ENCODE assay signal across 12 cellular contexts in genomic region chr5:98880151-98880550, GRCh38. TPM values are rescaled to one million over a fixed set of nuclear protein-coding genes. Genes with fewer than 3 reads are reported as not detected.
DNase-seq lines count a peak whose midpoint lies in the region; ATAC-seq and TF ChIP-seq lines count a peak whose summit lies in the region.
"Had no signal": no experiment of that assay in that cellular context is flagged by ENCODE, and none has a peak within 500 bp of the region (broad histone marks: within the 10 kb centered on the region; RNA-seq: fewer than 3 reads in every experiment).

No MANE protein-coding gene starts in this region.

- H3K27ac ChIP-seq in PC-3 (ENCODE audit: low read length): peak overlapping the region; percentile 68
- peak overlapping the region; percentile 22 for H3K27ac ChIP-seq in neutrophil
- H3K27ac ChIP-seq: BLaER1 treated with 17β-estradiol and CSF1 and Interleukin-3, amounts not matched to agents 10 nM and 100 nM; heart right ventricle had no signal

- no peaks in the 10 kb centered on the region for H3K9me3 ChIP-seq in PC-3 (ENCODE audit: low read length)
- H3K9me3 ChIP-seq in neutrophil: no peaks in the 10 kb centered on the region
- H3K9me3 ChIP-seq: BLaER1 treated with 17β-estradiol and CSF1 and Interleukin-3, amounts not matched to agents 10 nM and 100 nM; heart right ventricle had no signal

- BruUV-seq in PC-3 (replicated peaks; lab: Mats Ljungman, UMichigan): no TSS peak

- peak; percentile 73 for ATAC-seq in PC-3
- ATAC-seq: heart right ventricle, left colon had no signal

- H3K4me3 ChIP-seq in PC-3 (ENCODE audit: low read length): no peak overlapping the region
- no peak overlapping the region for H3K4me3 ChIP-seq in neutrophil (ENCODE audit: low read depth in 1 of 2, low read length in 1 of 2)
- H3K4me3 ChIP-seq: BLaER1 treated with 17β-estradiol and CSF1 and Interleukin-3, amounts not matched to agents 10 nM and 100 nM; heart right ventricle had no signal

- H4K20me1 ChIP-seq in PC-3 (ENCODE audit: low read length): 0 out of 2 replicates have a peak, but pooled peaks cover 9% of the 10 kb centered on the region

- no peaks in the 10 kb centered on the region for H3K9me2 ChIP-seq in PC-3 (replicated peaks; ENCODE audit: low read length)

- TF ChIP-seq CTCF in PC-3 (conservative IDR thresholded peaks at IDR 0.05; ENCODE audit: low read depth, low read length): no peak
- no peak for TF ChIP-seq CTCF in neutrophil (IDR thresholded peaks at IDR 0.05)

- DNase-seq in HT-29 (ENCODE audit: low spot score) (peak; percentile 4), PC-3 (peak; percentile 76), astrocyte of the hippocampus (ENCODE audit: low read depth, low spot score) (peak; percentile 39), hepatic stellate cell (ENCODE audit: low spot score) (no peak), NCI-H146 (lab: John Stamatoyannopoulos, UW) (no peak), DMS 273 treated with DMSO at 0.1 percent for 48 hours (lab: John Stamatoyannopoulos, UW) (no peak)
- no peak for DNase-seq in stimulated activated naive CD4-positive, alpha-beta T cell (lab: John Stamatoyannopoulos, UW)
- DNase-seq: heart right ventricle, left colon, NCI-H446 had no signal

- H3K79me2 ChIP-seq in PC-3 (ENCODE audit: low read length): no peaks in the 10 kb centered on the region; the same call in 1 of the 2 replicates

- H3K36me3 ChIP-seq in PC-3 (ENCODE audit: low read depth, low read length) (peaks cover 53% of the 10 kb centered on the region; the same call in 1 of the 2 replicates), neutrophil (peaks cover 92% of the 10 kb centered on the region)

- peaks cover 12% of the 10 kb centered on the region for H3F3A ChIP-seq in PC-3 (ENCODE audit: low read length, unreplicated experiment)

- H2AFZ ChIP-seq in PC-3 (ENCODE audit: low read length): no peak overlapping the region

- CTCF ChIA-PET in PC-3 (lab: Charles Lee): no interaction called here

- POLR2A ChIA-PET in PC-3 (lab: Charles Lee; ENCODE audit: unreplicated experiment): no interaction called here

- H3K4me1 ChIP-seq in PC-3 (ENCODE audit: insufficient read depth, low read length) (peaks cover 26% of the 10 kb centered on the region), neutrophil (ENCODE audit: control insufficient read depth in 1 of 2, insufficient read depth in 1 of 2, low read depth in 1 of 2, low read length in 1 of 2) (no peaks in the 10 kb centered on the region)
- H3K4me1 ChIP-seq: BLaER1 treated with 17β-estradiol and CSF1 and Interleukin-3, amounts not matched to agents 10 nM and 100 nM; heart right ventricle had no signal

- H3K9ac ChIP-seq in PC-3 (ENCODE audit: low read length): 0 out of 2 replicates have a peak overlapping the region, but pooled peaks have one; percentile 0
- H3K9ac ChIP-seq: BLaER1 treated with 17β-estradiol and CSF1 and Interleukin-3, amounts not matched to agents 10 nM and 100 nM had no signal

- intact Hi-C loops in PC-3 (cut with micrococcal nuclease): loop anchor here (10.0 kb wide), 1 partner anchor 605 kb away; no protein-coding TSS in a partner anchor

- H3K27me3 ChIP-seq in PC-3 (ENCODE audit: low read length) (no peaks in the 10 kb centered on the region), neutrophil (no peaks in the 10 kb centered on the region)
- H3K27me3 ChIP-seq: BLaER1 treated with 17β-estradiol and CSF1 and Interleukin-3, amounts not matched to agents 10 nM and 100 nM; heart right ventricle had no signal

- peak overlapping the region; percentile 38 for H3K4me2 ChIP-seq in PC-3 (ENCODE audit: low read length)
- H3K4me2 ChIP-seq: BLaER1 treated with 17β-estradiol and CSF1 and Interleukin-3, amounts not matched to agents 10 nM and 100 nM had no signal

RNA-seq across cellular contexts. Expression of gene CHD1, which starts 48.7 kb away (rescaled TPM):
- total RNA-seq in HT-29 (2014; rRNA removed; shearing (Covaris generic)): 18.9 and 21.6 TPM in 2 replicates
- total RNA-seq in PC-3 (2014; rRNA removed): 45.9 and 52.3 TPM in 2 replicates

Comparison
In these comparisons a context has a peak if more than half of its experiments do, and no peak if none do; other contexts are left out.
1. DNase-seq: peak in HT-29 (single experiment), PC-3 (single experiment) and astrocyte of the hippocampus (single experiment); none in hepatic stellate cell (single experiment), NCI-H146 (single experiment), DMS 273 treated with DMSO at 0.1 percent for 48 hours (single experiment) and stimulated activated naive CD4-positive, alpha-beta T cell (0 of 6).